Comparison of ENCODE assay signal across 1 cellular context in genomic region chr10:86946215-86947170, GRCh38.
TF ChIP-seq lines count a peak whose summit lies in the region.

No MANE protein-coding gene starts in this region.

TF ChIP-seq in SK-N-SH, 30 proteins besides CTCF, POLR2A, EP300 and RAD21 (continued from another document):
- TF ChIP-seq ZBTB33 (IDR thresholded peaks at IDR 0.05; ENCODE audit: borderline replicate concordance, low read depth) (no peak), MXI1 (IDR thresholded peaks at IDR 0.05; ENCODE audit: low read depth, low read length) (no peak), NFIC (IDR thresholded peaks at IDR 0.05; ENCODE audit: borderline replicate concordance) (no peak), USF1 (IDR thresholded peaks at IDR 0.05; ENCODE audit: borderline replicate concordance, low read depth) (no peak), RXRA (IDR thresholded peaks at IDR 0.05; ENCODE audit: borderline replicate concordance, low read depth) (no peak), NRF1 (IDR thresholded peaks at IDR 0.05; ENCODE audit: low read depth, low read length) (no peak), EZH2phosphoT487 (IDR thresholded peaks at IDR 0.05; ENCODE audit: borderline replicate concordance, low read depth) (no peak), SMC3 (IDR thresholded peaks at IDR 0.05; ENCODE audit: low read depth, low read length) (no peak), RFX5 (IDR thresholded peaks at IDR 0.05; ENCODE audit: low read length) (no peak)
